ENCODE assay signal across 11 cellular contexts in the genomic region with DNA sequence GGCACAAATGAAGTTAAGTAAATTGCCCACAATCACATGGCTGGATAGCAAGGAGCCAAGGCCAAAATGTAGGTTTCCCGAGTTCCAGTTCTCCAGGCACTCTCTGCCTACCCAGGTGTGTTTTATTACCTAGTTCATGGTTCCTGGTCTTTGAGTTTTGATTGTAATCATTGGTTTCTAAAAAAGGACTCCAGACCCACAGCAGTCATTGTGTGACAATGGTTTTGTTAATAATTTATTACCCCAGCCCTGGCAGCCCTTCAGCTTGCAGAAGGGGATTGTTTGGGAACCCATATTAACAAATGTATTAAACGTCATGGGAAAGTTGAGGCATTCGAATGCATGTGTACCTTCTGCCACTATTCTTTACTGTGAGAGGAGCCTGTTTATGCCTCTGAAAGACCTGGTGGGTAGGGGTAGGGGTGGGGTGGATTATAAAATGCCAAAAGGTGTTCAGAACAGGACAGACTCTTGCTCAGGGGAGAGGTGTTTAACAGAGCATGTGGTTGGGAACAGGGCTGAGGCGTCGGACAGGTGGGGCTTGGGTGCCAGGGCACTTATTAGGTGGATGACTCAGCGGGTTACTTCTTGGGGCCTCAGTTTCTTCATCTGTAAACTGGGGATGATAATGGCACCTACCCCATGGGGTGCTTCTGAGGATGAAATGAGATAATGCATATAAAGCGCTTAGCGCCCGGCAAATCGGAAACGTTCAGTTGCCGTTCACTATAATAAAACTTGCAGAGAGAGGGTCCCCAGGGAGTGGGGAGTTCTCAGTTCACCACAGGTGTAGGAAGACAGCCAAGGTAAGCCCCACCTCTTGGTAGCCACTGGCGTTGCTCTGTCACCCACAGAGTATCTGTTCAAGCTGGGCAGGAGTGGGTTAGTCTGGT.
DNase-seq lines count a peak whose midpoint lies in the region; ATAC-seq, FAIRE-seq and TF ChIP-seq lines count a peak whose summit lies in the region.
"Had no signal": no experiment of that assay in that cellular context is flagged by ENCODE, and none has a peak within 500 bp of the region (broad histone marks: within the 10 kb centered on the region; RNA-seq: fewer than 3 reads in every experiment).

No MANE protein-coding gene starts in this region.

- no peaks in the 10 kb centered on the region for H4K20me1 ChIP-seq in mammary epithelial cell (ENCODE audit: insufficient read depth, low read length)
- no peaks in the 10 kb centered on the region for H4K20me1 ChIP-seq in K562 (replicated peaks; ENCODE audit: control insufficient read depth, insufficient read depth, low read length)

- BruUV-seq in mammary epithelial cell (replicated peaks; lab: Mats Ljungman, UMichigan) = no TSS peak
- no TSS peak for BruUV-seq in K562 (replicated peaks; lab: Mats Ljungman, UMichigan)

- WGBS in mammary epithelial cell (ENCODE audit: low coverage, missing lambda C conversion rate) = 86% methylated on average over 13 of the region's 13 CpGs
- WGBS in K562 (ENCODE audit: insufficient coverage, low coverage, missing lambda C conversion rate) = 69% methylated on average over 13 of the region's 13 CpGs
- WGBS in thyroid gland, 2 donors = 82 to 84% methylated on average over 13 of the region's 13 CpGs

- H3K27me3 ChIP-seq in breast epithelium (no peaks in the 10 kb centered on the region), mammary epithelial cell (ENCODE audit: insufficient read depth, low read length) (no peaks in the 10 kb centered on the region), K562 (ENCODE audit: control insufficient read depth in 2 of 2, insufficient read depth in 2 of 2, low read length in 2 of 2) (no peaks in the 10 kb centered on the region), thyroid gland (no peaks in the 10 kb centered on the region), ascending aorta (no peaks in the 10 kb centered on the region)

- H3K4me2 ChIP-seq in mammary epithelial cell (ENCODE audit: insufficient read depth, low read depth, low read length) = no peak overlapping the region
- H3K4me2 ChIP-seq in K562 (ENCODE audit: insufficient read depth, low read length) = no peak overlapping the region

- no peaks in the 10 kb centered on the region for H3K9me1 ChIP-seq in K562 (ENCODE audit: control insufficient read depth, insufficient read depth, low read length)

- no peaks in the 10 kb centered on the region for H3K9me3 ChIP-seq in breast epithelium
- H3K9me3 ChIP-seq in mammary epithelial cell (replicated peaks; ENCODE audit: insufficient read depth, low read length) = no peaks in the 10 kb centered on the region
- H3K9me3 ChIP-seq in K562 (replicated peaks; ENCODE audit: control insufficient read depth, insufficient read depth, low read depth, low read length) = no peaks in the 10 kb centered on the region
- no peaks in the 10 kb centered on the region for H3K9me3 ChIP-seq in thyroid gland
- H3K9me3 ChIP-seq in ascending aorta = no peaks in the 10 kb centered on the region

- dilution Hi-C loops in mammary epithelial cell (cut with HindIII; ENCODE audit: low sequenced_read_pairs) = no loop called here

- H3K79me2 ChIP-seq in mammary epithelial cell (ENCODE audit: insufficient read depth, low read length) = no peaks in the 10 kb centered on the region
- H3K79me2 ChIP-seq in K562 (ENCODE audit: control insufficient read depth, insufficient read depth, low read length) = no peaks in the 10 kb centered on the region

- H3K4me3 ChIP-seq in breast epithelium = no peak overlapping the region
- H3K4me3 ChIP-seq in mammary epithelial cell (replicated peaks in 1 of 3; ENCODE audit: insufficient read depth in 1 of 3, low read depth in 2 of 3, low read length in 3 of 3) = no peak overlapping the region
- H3K4me3 ChIP-seq in K562 = no peak overlapping the region
- H3K4me3 ChIP-seq in thyroid gland (replicated peaks in 1 of 3) = no peak overlapping the region
- H3K4me3 ChIP-seq in ascending aorta = no peak overlapping the region

- DNase-seq in breast epithelium (ENCODE audit: low spot score in 2 of 2) (no peak), mammary epithelial cell (no peak), K562 (ENCODE audit: extremely low read depth in 1 of 4, low spot score in 3 of 4) (no peak), thyroid gland (no peak), SKM-1 treated with dmso at 0.1 percent for 144 hours (lab: John Stamatoyannopoulos, UW; ENCODE audit: unreplicated experiment) (no peak), ascending aorta (ENCODE audit: low spot score in 2 of 2) (no peak), AG08396 (ENCODE audit: low spot score) (no peak)
- DNase-seq: activated CD4-positive, alpha-beta T cell treated with anti-CD3 and anti-CD28 coated beads, Interleukin-2, amount 10 ng/mL, durations not matched to agents 24 days and 14 days; SW 1271 had no signal

- H3K36me3 ChIP-seq in breast epithelium (no peaks in the 10 kb centered on the region), mammary epithelial cell (ENCODE audit: insufficient read depth, low read length) (no peaks in the 10 kb centered on the region), K562 (ENCODE audit: control insufficient read depth, insufficient read depth, low read length) (no peaks in the 10 kb centered on the region), thyroid gland (no peaks in the 10 kb centered on the region), ascending aorta (peaks cover 17 to 32% of the 10 kb centered on the region in 2 donors)

- no peak for TF ChIP-seq EP300 in K562 (IDR thresholded peaks at IDR 0.05; ENCODE audit: low read length)

- in situ Hi-C loops in mammary epithelial cell (cut with MboI; ENCODE audit: low sequenced_read_pairs in 2 of 2) (no loop called here), K562 (cut with MboI) (no loop called here)

- CTCF ChIA-PET in mammary epithelial cell (lab: Charles Lee; ENCODE audit: low non-redundant PET) (no interaction called here), K562 (lab: Yijun Ruan, JAX; ENCODE audit: low intra/inter-chr PET ratio) (no interaction called here)

- intact Hi-C loops in breast epithelium (cut with DNase I; ENCODE audit: low total_unique reads) (no loop called here), mammary epithelial cell (cut with micrococcal nuclease) (no loop called here), K562 (cut with micrococcal nuclease) (no loop called here), thyroid gland (cut with DNase I) (no loop called here), ascending aorta (cut with DNase I) (no loop called here)

- no peak for TF ChIP-seq RAD21 in K562 (CRISPR knock-in tag; conservative IDR thresholded peaks at IDR 0.05 in 1 of 2, IDR thresholded peaks at IDR 0.05 in 1 of 2)

- POLR2A ChIA-PET in K562 (lab: Yijun Ruan, JAX) = interaction anchor here (0.6 to 1.0 kb wide), 4 partner anchors 10 to 81 kb away, joined by 3 to 5 read pairs (median 4); no protein-coding TSS in a partner anchor

- peaks cover 0 to 2% of the 10 kb centered on the region in 2 donors for H3K4me1 ChIP-seq in breast epithelium
- H3K4me1 ChIP-seq in mammary epithelial cell (ENCODE audit: insufficient read depth, low read length) = no peaks in the 10 kb centered on the region
- peaks cover 13 to 34% of the 10 kb centered on the region in 2 experiments for H3K4me1 ChIP-seq in K562 (replicated peaks in 1 of 2; ENCODE audit: control insufficient read depth in 2 of 2, insufficient read depth in 2 of 2, low read length in 2 of 2)
- H3K4me1 ChIP-seq in thyroid gland = peaks cover 21 to 67% of the 10 kb centered on the region in 2 donors
- no peaks in the 10 kb centered on the region for H3K4me1 ChIP-seq in ascending aorta

- H3K9ac ChIP-seq in mammary epithelial cell (ENCODE audit: insufficient read depth, low read length) (no peak overlapping the region), K562 (ENCODE audit: insufficient read depth in 1 of 2, low read depth in 2 of 2, low read length in 2 of 2) (no peak overlapping the region)

- TF ChIP-seq CTCF in breast epithelium (IDR thresholded peaks at IDR 0.05) (no peak), mammary epithelial cell (conservative IDR thresholded peaks at IDR 0.05 in 1 of 2, IDR thresholded peaks at IDR 0.05 in 1 of 2; ENCODE audit: extremely low read depth in 1 of 2, insufficient read depth in 1 of 2, low read depth in 1 of 2, low read length in 2 of 2) (no peak), K562 (IDR thresholded peaks at IDR 0.05 in 2 of 3, conservative IDR thresholded peaks at IDR 0.05 in 1 of 3; ENCODE audit: insufficient read depth in 2 of 3, low read depth in 1 of 3, low read length in 3 of 3) (no peak), thyroid gland (IDR thresholded peaks at IDR 0.05) (no peak), ascending aorta (IDR thresholded peaks at IDR 0.05) (no peak)

- no peak for FAIRE-seq in K562 (lab: Jason Lieb, UNC)
- FAIRE-seq: D721Med had no signal

- H3K27ac ChIP-seq in breast epithelium = peak overlapping the region; percentile 27 to 61
- H3K27ac ChIP-seq in mammary epithelial cell (ENCODE audit: insufficient read depth, low read depth, low read length) = no peak overlapping the region
- no peak overlapping the region for H3K27ac ChIP-seq in K562 (ENCODE audit: extremely low read depth, low read depth, low read length)
- peak overlapping the region in 2 of 3 donors; percentile 38 to 62 for H3K27ac ChIP-seq in thyroid gland
- H3K27ac ChIP-seq in ascending aorta = no peak overlapping the region

- H2AFZ ChIP-seq in mammary epithelial cell (ENCODE audit: low read depth, low read length) = no peak overlapping the region
- H2AFZ ChIP-seq in K562 (ENCODE audit: low read depth, low read length) = no peak overlapping the region

- TF ChIP-seq POLR2A in breast epithelium (IDR thresholded peaks at IDR 0.05) = no peak
- no peak for TF ChIP-seq POLR2A in K562 (conservative IDR thresholded peaks at IDR 0.05)
- TF ChIP-seq POLR2A in thyroid gland (IDR thresholded peaks at IDR 0.05) = no peak

- peak; percentile 53 for ATAC-seq in HG02973 (IDR thresholded peaks at IDR 0.05; ENCODE audit: unreplicated experiment)
- ATAC-seq in K562 = no peak

TF ChIP-seq in K562, 482 proteins besides CTCF, POLR2A, EP300 and RAD21 (continues in another document):
- TF ChIP-seq HCFC1 (IDR thresholded peaks at IDR 0.05; ENCODE audit: low read depth, low read length) (no peak), ZNF41 (CRISPR knock-in tag; conservative IDR thresholded peaks at IDR 0.05) (no peak), ZNF124 (CRISPR knock-in tag; IDR thresholded peaks at IDR 0.05) (no peak), TRIM28 (IDR thresholded peaks at IDR 0.05) (no peak), NFE2L1 (tag; IDR thresholded peaks at IDR 0.05; ENCODE audit: borderline replicate concordance, low read depth) (peak; percentile 20; the same call in 1 of the 2 replicates), KDM1A (IDR thresholded peaks at IDR 0.05) (0 out of 4 replicates have a peak, but pooled peaks of 1 of the 2 experiments have one; percentile 17), BCOR (IDR thresholded peaks at IDR 0.05) (peak; percentile 21; the same call in 1 of the 2 replicates), NRF1 (conservative IDR thresholded peaks at IDR 0.05 in 1 of 2, IDR thresholded peaks at IDR 0.05 in 1 of 2) (no peak), NEUROD1 (IDR thresholded peaks at IDR 0.05; ENCODE audit: borderline replicate concordance, low read depth, low read length, partially characterized antibody) (no peak), TCFL5 (CRISPR knock-in tag; conservative IDR thresholded peaks at IDR 0.05) (no peak)

Comparison
In these comparisons a context has a peak if more than half of its experiments do, and no peak if none do; other contexts are left out.
1. H3K27ac ChIP-seq: peak in breast epithelium (2 of 2) and thyroid gland (2 of 3); none in mammary epithelial cell (single experiment), K562 (single experiment) and ascending aorta (0 of 2).